In the genomic region with DNA sequence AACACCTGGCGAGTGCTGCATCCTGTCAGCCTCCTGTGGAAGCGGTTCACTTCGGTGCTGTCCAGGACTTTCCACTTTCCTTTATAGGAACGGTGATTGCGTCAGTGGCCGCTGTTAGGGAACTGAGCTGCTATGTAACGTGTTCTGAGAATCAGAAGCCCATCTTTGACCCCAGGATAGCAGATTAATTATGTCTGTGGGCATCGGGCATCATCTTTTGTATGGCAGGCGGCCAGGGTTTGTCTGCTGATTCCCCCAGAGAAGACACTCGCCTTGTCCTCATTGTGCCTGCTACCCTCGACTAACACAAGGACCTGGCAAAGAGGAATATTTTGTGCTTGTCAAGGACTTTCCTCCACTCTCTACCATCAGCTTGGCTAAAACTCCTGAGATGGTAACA, we compare ENCODE assay signal across 3 cellular contexts. TPM values are rescaled to one million over a fixed set of nuclear protein-coding genes. Genes with fewer than 3 reads are reported as not detected.
"Had no signal": no experiment of that assay in that cellular context is flagged by ENCODE, and none has a peak within 500 bp of the region (broad histone marks: within the 10 kb centered on the region; RNA-seq: fewer than 3 reads in every experiment).

No MANE protein-coding gene starts in this region.

RNA-seq across cellular contexts. Expression of gene CLEC18C, which starts 25.7 kb away (rescaled TPM):
- total RNA-seq: M059J, Right ventricle myocardium superior, SJSA1 had no signal
